ENCODE assay signal across 9 cellular contexts in genomic region chr17:35540589-35541404, GRCh38. TPM values are rescaled to one million over a fixed set of nuclear protein-coding genes. Genes with fewer than 3 reads are reported as not detected.
DNase-seq lines count a peak whose midpoint lies in the region; ATAC-seq, FAIRE-seq and TF ChIP-seq lines count a peak whose summit lies in the region.
"Had no signal": no experiment of that assay in that cellular context is flagged by ENCODE, and none has a peak within 500 bp of the region (broad histone marks: within the 10 kb centered on the region; RNA-seq: fewer than 3 reads in every experiment).

No MANE protein-coding gene starts in this region.

- H3K27ac ChIP-seq in Panc1 (ENCODE audit: low read length) (peak overlapping the region; percentile 48; the same call in 1 of the 2 replicates), liver (ENCODE audit: low read depth in 1 of 2, low read length in 2 of 2) (peak overlapping the region; percentile 50 to 78), thyroid gland (peak overlapping the region in 2 of 3 donors; percentile 46 to 51)

- H3K27me3 ChIP-seq in Panc1 (ENCODE audit: control insufficient read depth, insufficient read depth, low read length) (no peaks in the 10 kb centered on the region), liver (ENCODE audit: control insufficient read depth in 4 of 4, insufficient read depth in 4 of 4, low read length in 3 of 4) (no peaks in the 10 kb centered on the region), thyroid gland (peaks cover 3% of the 10 kb centered on the region)

- CTCF ChIA-PET in Panc1 (lab: Charles Lee) = interaction anchor here (0.6 to 0.7 kb wide), 4 partner anchors 9 to 669 kb away, joined by 4 to 8 read pairs (median 4); no protein-coding TSS in a partner anchor

- peak; percentile 94 for FAIRE-seq in GM12892 (lab: Jason Lieb, UNC)

- no peak for TF ChIP-seq RAD21 in liver (IDR thresholded peaks at IDR 0.05)

- no peak for TF ChIP-seq CTCF in Panc1 (IDR thresholded peaks at IDR 0.05)
- TF ChIP-seq CTCF in liver (IDR thresholded peaks at IDR 0.05; ENCODE audit: low read depth, low read length, missing input control) = no peak
- no peak for TF ChIP-seq CTCF in thyroid gland (IDR thresholded peaks at IDR 0.05)

- H3K36me3 ChIP-seq in Panc1 (ENCODE audit: control insufficient read depth, insufficient read depth, low read length) (no peaks in the 10 kb centered on the region), liver (ENCODE audit: control insufficient read depth in 4 of 4, insufficient read depth in 3 of 4, low read depth in 1 of 4, low read length in 3 of 4) (no peaks in the 10 kb centered on the region), thyroid gland (no peaks in the 10 kb centered on the region)

- no TSS peak for BruUV-seq in Panc1 (replicated peaks; lab: Mats Ljungman, UMichigan)

- H3K4me3 ChIP-seq in Panc1 (ENCODE audit: low read depth in 2 of 2, low read length in 2 of 2) (peak overlapping the region; percentile 16 to 28), liver (ENCODE audit: low read depth in 1 of 3, low read length in 3 of 3) (peak overlapping the region; percentile 42 to 63 (median 44)), thyroid gland (replicated peaks in 1 of 3) (no peak overlapping the region)

- no peaks in the 10 kb centered on the region for H3K9me3 ChIP-seq in Panc1 (ENCODE audit: control insufficient read depth, insufficient read depth, low read depth, low read length)
- no peaks in the 10 kb centered on the region for H3K9me3 ChIP-seq in liver (ENCODE audit: control insufficient read depth in 4 of 4, low read length in 3 of 4)
- no peaks in the 10 kb centered on the region for H3K9me3 ChIP-seq in thyroid gland

- in situ Hi-C loops in Panc1 (cut with HindIII; ENCODE audit: low pct_unique_long_range_greater_than_20kb, low sequenced_read_pairs) = loop anchor here (25.0 kb wide), 2 partner anchors 228 to 353 kb away; partner anchors contain the start of gene SLC35G3

- no peaks in the 10 kb centered on the region for H3K4me1 ChIP-seq in Panc1 (ENCODE audit: control insufficient read depth, insufficient read depth, low read length)
- H3K4me1 ChIP-seq in liver (ENCODE audit: control insufficient read depth in 4 of 4, insufficient read depth in 4 of 4, low read length in 3 of 4) = peaks cover 0 to 11% (median 6%) of the 10 kb centered on the region in 4 donors
- H3K4me1 ChIP-seq in thyroid gland = peaks cover 0 to 3% of the 10 kb centered on the region in 2 donors

- DNase-seq in GM12892 (ENCODE audit: insufficient read length) (no peak), Panc1 (ENCODE audit: low read depth, low spot score) (no peak), astrocyte of the hippocampus (ENCODE audit: low read depth, low spot score) (peak; percentile 8), thyroid gland (peak in 1 of 2 donors; percentile 15), NCI-H69 (lab: John Stamatoyannopoulos, UW) (no peak), NCI-H1930 (lab: John Stamatoyannopoulos, UW) (no peak), SHP77 (lab: John Stamatoyannopoulos, UW) (no peak)

- peak overlapping the region; percentile 36 to 40 for H3K9ac ChIP-seq in liver (ENCODE audit: low read depth in 1 of 2, low read length in 2 of 2)

- WGBS in liver = 34% methylated on average over 8 of the region's 8 CpGs
- WGBS in thyroid gland, 2 donors = 55 to 62% methylated on average over 8 of the region's 8 CpGs

- POLR2A ChIA-PET in Panc1 (lab: Charles Lee) = interaction anchor here (0.6 kb wide), 1 partner anchor 284 kb away, joined by 6 read pairs; no protein-coding TSS in a partner anchor

- no peak; the same call in 1 of the 2 replicates for TF ChIP-seq POLR2A in GM12892 (IDR thresholded peaks at IDR 0.05; ENCODE audit: low read depth, low read length)
- TF ChIP-seq POLR2A in thyroid gland (IDR thresholded peaks at IDR 0.05) = no peak

- ATAC-seq in Panc1 = peak; percentile 71

- intact Hi-C loops in Panc1 (cut with micrococcal nuclease; ENCODE audit: unreplicated experiment) = no loop called here
- intact Hi-C loops in thyroid gland (cut with DNase I) = no loop called here

TF ChIP-seq in liver, 16 proteins besides CTCF, POLR2A, EP300 and RAD21:
- TF ChIP-seq FOXA2 (IDR thresholded peaks at IDR 0.05) (no peak), YY1 (IDR thresholded peaks at IDR 0.05) (peak; percentile 46), HNF4G (IDR thresholded peaks at IDR 0.05) (no peak)
- TF ChIP-seq, protein P1, sequence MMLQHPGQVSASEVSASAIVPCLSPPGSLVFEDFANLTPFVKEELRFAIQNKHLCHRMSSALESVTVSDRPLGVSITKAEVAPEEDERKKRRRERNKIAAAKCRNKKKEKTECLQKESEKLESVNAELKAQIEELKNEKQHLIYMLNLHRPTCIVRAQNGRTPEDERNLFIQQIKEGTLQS (IDR thresholded peaks at IDR 0.05) = no peak

RNA-seq across cellular contexts. Expression of gene SLFN12L, which starts 3.3 kb away (rescaled TPM):
- 10.2 TPM for polyA plus RNA-seq in GM12892 (2012; ENCODE audit: missing spikeins)
- total RNA-seq in Panc1 (2021; ENCODE audit: unreplicated experiment) (0.33 TPM), liver (1 to 10 TPM in 1 of 2 donors, under 1 TPM in 1; 0.37 to 2.2 TPM), thyroid gland (1 to 10 TPM; 1.2 to 3.5 (median 1.6) TPM)
- polyA plus RNA-seq in Panc1 (2012; ENCODE audit: insufficient read length) = not detected
- under 1 TPM; 0.09 to 0.17 TPM for polyA plus RNA-seq in liver
- total RNA-seq: neural crest cell had no signal

RNA-seq across cellular contexts. Expression of gene SLFN14, which starts 19.8 kb away (rescaled TPM):
- polyA plus RNA-seq in GM12892 (2012; ENCODE audit: missing spikeins) = 0.42 TPM
- total RNA-seq in Panc1 (2021; ENCODE audit: unreplicated experiment) (not detected), liver (10 to 100 TPM in 1 of 2 donors, under 1 TPM in 1; under 0.01 to 23.7 TPM), thyroid gland (under 1 TPM in 1 of 4 donors, not detected in 3; 0.29 TPM)
- polyA plus RNA-seq in Panc1 (2012; ENCODE audit: insufficient read length) = not detected
- not detected for polyA plus RNA-seq in liver
- total RNA-seq: neural crest cell had no signal

RNA-seq across cellular contexts. Expression of gene PEX12, which starts 37.6 kb away (rescaled TPM):
- 5.6 TPM for polyA plus RNA-seq in GM12892 (2012; ENCODE audit: missing spikeins)
- total RNA-seq in Panc1 (2021; ENCODE audit: unreplicated experiment) (6.6 TPM), liver (1 to 10 TPM; 2.3 to 2.4 TPM), thyroid gland (10 to 100 TPM in 2 of 4 donors, 1 to 10 TPM in 2; 6.1 to 12.0 (median 9.8) TPM)
- 5.4 TPM for polyA plus RNA-seq in Panc1 (2012; ENCODE audit: insufficient read length)
- 1 to 10 TPM; 2.0 to 3.6 TPM for polyA plus RNA-seq in liver

RNA-seq across cellular contexts. Expression of gene AP2B1, which starts 46.3 kb away (rescaled TPM):
- polyA plus RNA-seq in GM12892 (2012; ENCODE audit: missing spikeins) = 47.2 TPM
- total RNA-seq in Panc1 (2021; ENCODE audit: unreplicated experiment) (446 TPM), liver (10 to 100 TPM; 25.4 to 55.6 TPM), thyroid gland (100 to 1,000 TPM; 105 to 162 (median 122) TPM)
- polyA plus RNA-seq in Panc1 (2012; ENCODE audit: insufficient read length) = 168 TPM
- 10 to 100 TPM in 1 of 2 donors, 1 to 10 TPM in 1; 8.7 to 19.2 TPM for polyA plus RNA-seq in liver

Comparison
In these comparisons a context has a peak if more than half of its experiments do, and no peak if none do; other contexts are left out.
1. H3K4me3 ChIP-seq: peak in Panc1 (2 of 2) and liver (3 of 3); none in thyroid gland (0 of 3).
2. Peak in every context shown above with its lines, with median percentiles within 50 percentile points of each other: H3K27ac ChIP-seq.